12 cellular contexts compared by ENCODE assay signal in the genomic region with DNA sequence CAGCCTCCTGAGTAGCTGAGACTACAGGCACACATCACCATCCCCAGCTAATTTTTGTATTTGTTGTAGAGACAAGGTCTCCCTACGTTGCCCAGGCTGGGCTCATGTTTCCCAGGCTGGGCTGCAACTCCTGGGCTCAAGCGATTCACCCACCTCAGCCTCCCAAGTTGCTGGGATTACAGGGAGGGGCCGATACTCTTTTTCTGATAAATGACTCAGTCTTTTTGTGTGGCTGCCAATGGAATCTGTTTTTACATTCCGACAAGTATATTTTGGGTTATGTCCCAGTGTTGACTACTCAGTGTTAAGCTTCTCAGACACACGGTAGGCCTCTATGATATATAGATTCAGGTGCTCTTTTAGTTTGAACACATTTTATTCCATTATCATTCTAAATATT. TPM values are rescaled to one million over a fixed set of nuclear protein-coding genes. Genes with fewer than 3 reads are reported as not detected.
DNase-seq lines count a peak whose midpoint lies in the region; ATAC-seq, FAIRE-seq and TF ChIP-seq lines count a peak whose summit lies in the region.
"Had no signal": no experiment of that assay in that cellular context is flagged by ENCODE, and none has a peak within 500 bp of the region (broad histone marks: within the 10 kb centered on the region; RNA-seq: fewer than 3 reads in every experiment).

No MANE protein-coding gene starts in this region.

- peak overlapping the region; percentile 19 for H3K27ac Mint-ChIP-seq in dendritic cell treated with granulocyte-macrophage colony-stimulating factor and Interleukin-4, amounts not matched to agents 40 ng/mL and 50 ng/mL, for 4 days
- peak overlapping the region; percentile 94 to 99 for H3K27ac Mint-ChIP-seq in natural killer cell treated with Interleukin-12 subunit alpha and Interleukin-12 subunit beta and Interleukin-15 and Interleukin-18, amount 100 ng/mL, for 72 hours

- no peak overlapping the region for H3K4me3 Mint-ChIP-seq in dendritic cell treated with granulocyte-macrophage colony-stimulating factor and Interleukin-4, amounts not matched to agents 40 ng/mL and 50 ng/mL, for 4 days
- H3K4me3 Mint-ChIP-seq in natural killer cell treated with Interleukin-12 subunit alpha and Interleukin-12 subunit beta and Interleukin-15 and Interleukin-18, amount 100 ng/mL, for 72 hours = peak overlapping the region; percentile 93

- H3K36me3 Mint-ChIP-seq in dendritic cell treated with granulocyte-macrophage colony-stimulating factor and Interleukin-4, amounts not matched to agents 40 ng/mL and 50 ng/mL, for 4 days (ENCODE audit: low read depth) = no peaks in the 10 kb centered on the region
- no peaks in the 10 kb centered on the region for H3K36me3 Mint-ChIP-seq in natural killer cell treated with Interleukin-12 subunit alpha and Interleukin-12 subunit beta and Interleukin-15 and Interleukin-18, amount 100 ng/mL, for 72 hours

- H3K27me3 Mint-ChIP-seq in dendritic cell treated with granulocyte-macrophage colony-stimulating factor and Interleukin-4, amounts not matched to agents 40 ng/mL and 50 ng/mL, for 4 days = peaks cover 14% of the 10 kb centered on the region
- no peaks in the 10 kb centered on the region for H3K27me3 Mint-ChIP-seq in natural killer cell treated with Interleukin-12 subunit alpha and Interleukin-12 subunit beta and Interleukin-15 and Interleukin-18, amount 100 ng/mL, for 72 hours

- H3K4me1 Mint-ChIP-seq in dendritic cell treated with granulocyte-macrophage colony-stimulating factor and Interleukin-4, amounts not matched to agents 40 ng/mL and 50 ng/mL, for 4 days (ENCODE audit: low read depth) = peaks cover 43% of the 10 kb centered on the region
- peaks cover 43 to 51% of the 10 kb centered on the region in 2 donors for H3K4me1 Mint-ChIP-seq in natural killer cell treated with Interleukin-12 subunit alpha and Interleukin-12 subunit beta and Interleukin-15 and Interleukin-18, amount 100 ng/mL, for 72 hours (ENCODE audit: low read depth in 2 of 2)

- no peak overlapping the region for H3K4me3 ChIP-seq in AG09309 (ENCODE audit: control insufficient read depth, low read depth, low read length)

- intact Hi-C loops in dendritic cell treated with granulocyte-macrophage colony-stimulating factor and Interleukin-4, amounts not matched to agents 40 ng/mL and 50 ng/mL, for 4 days (cut with micrococcal nuclease) = loop anchor here (10.0 kb wide), 2 partner anchors 90 to 430 kb away; no protein-coding TSS in a partner anchor

- ATAC-seq in natural killer cell treated with Interleukin-12 subunit alpha and Interleukin-12 subunit beta and Interleukin-15 and Interleukin-18, amount 100 ng/mL, for 72 hours = no peak
- no peak for ATAC-seq in GM18511 (IDR thresholded peaks at IDR 0.05; ENCODE audit: unreplicated experiment)

- TF ChIP-seq CTCF in AG09309 (IDR thresholded peaks at IDR 0.05; ENCODE audit: control insufficient read depth, insufficient read depth, low read depth, low read length, missing control alignments) = no peak

- no peak for FAIRE-seq in RCC 7860 (lab: Jason Lieb, UNC)

- H3K9me3 Mint-ChIP-seq in dendritic cell treated with granulocyte-macrophage colony-stimulating factor and Interleukin-4, amounts not matched to agents 40 ng/mL and 50 ng/mL, for 4 days = no peaks in the 10 kb centered on the region
- H3K9me3 Mint-ChIP-seq in natural killer cell treated with Interleukin-12 subunit alpha and Interleukin-12 subunit beta and Interleukin-15 and Interleukin-18, amount 100 ng/mL, for 72 hours = no peaks in the 10 kb centered on the region

- DNase-seq in AG09309 (ENCODE audit: low read depth) (peak; percentile 79), LHCN-M2 (ENCODE audit: low read depth) (peak; percentile 92), GM19238 (ENCODE audit: insufficient read length, low spot score) (no peak), cortex of kidney (lab: John Stamatoyannopoulos, UW) (no peak), RCC 7860 (ENCODE audit: low spot score) (no peak)
- DNase-seq in natural killer cell treated with Interleukin-12 subunit alpha and Interleukin-12 subunit beta and Interleukin-15 and Interleukin-18, amount 100 ng/mL, for 72 hours (ENCODE audit: low spot score) = no peak
- DNase-seq: activated CD4-positive, alpha-beta T cell treated with anti-CD3 and anti-CD28 coated beads, Interleukin-2, amount 50 U/mL, for 48 hours; DND-41; foreskin melanocyte; NCI-H1092 treated with DMSO at 0.1 percent for 48 hours had no signal

RNA-seq across cellular contexts. Expression of a gene that starts 58.1 kb away (rescaled TPM):
- 22.7 and 23.1 TPM in 2 replicates for total RNA-seq in LHCN-M2 (2014; rRNA removed)
- polyA plus RNA-seq in LHCN-M2 (2012) = 6.0 TPM
- 100 to 1,000 TPM; 139 to 149 TPM for total RNA-seq in natural killer cell treated with Interleukin-12 subunit alpha and Interleukin-12 subunit beta and Interleukin-15 and Interleukin-18, amount 100 ng/mL, for 72 hours

Comparison
In these comparisons a context has a peak if more than half of its experiments do, and no peak if none do; other contexts are left out.
1. DNase-seq: peak in AG09309 (single experiment) and LHCN-M2 (single experiment); none in natural killer cell treated with Interleukin-12 subunit alpha and Interleukin-12 subunit beta and Interleukin-15 and Interleukin-18, amount 100 ng/mL, for 72 hours (single experiment), GM19238 (single experiment), cortex of kidney (single experiment) and RCC 7860 (single experiment).